Comparison of ENCODE assay signal across 34 cellular contexts in the genomic region with DNA sequence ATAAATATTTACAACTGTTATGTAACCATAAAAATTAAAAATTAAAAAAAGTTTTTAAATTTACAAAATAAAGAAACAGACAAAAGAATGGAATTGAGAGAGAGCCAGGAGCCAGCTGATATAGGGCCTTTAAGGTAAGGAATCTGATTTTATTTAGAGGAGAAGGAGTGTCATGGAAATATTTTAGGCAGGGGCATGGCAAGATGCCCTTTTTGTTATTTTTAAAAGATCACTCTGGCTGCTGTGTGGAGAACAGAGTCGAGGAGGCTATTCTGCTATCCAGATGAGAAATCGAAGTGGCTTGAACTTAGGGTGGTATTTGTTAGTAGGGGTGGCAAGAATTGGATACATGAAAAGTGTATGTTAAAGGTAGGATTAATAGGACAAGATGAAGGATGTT.
"Had no signal": no experiment of that assay in that cellular context is flagged by ENCODE, and none has a peak within 500 bp of the region (broad histone marks: within the 10 kb centered on the region; RNA-seq: fewer than 3 reads in every experiment).

No MANE protein-coding gene starts in this region.

- H3K27me3 ChIP-seq: MG63 had no signal

- DNase-seq: Karpas-422, Kasumi-1, KG1, MG63, MM.1S, NCI-H1048, NCI-H1092, NCI-H1092 treated with DMSO at 0.1 percent for 48 hours, NCI-H1105, NCI-H1105 treated with DMSO at 0.1 percent for 48 hours, NCI-H1417, NCI-H1417 treated with DMSO at 0.1 percent for 48 hours, NCI-H1436, NCI-H1436 treated with DMSO at 0.1 percent for 48 hours, NCI-H146, NCI-H1694, NCI-H1694 treated with DMSO at 0.1 percent for 48 hours, NCI-H187, NCI-H187 treated with DMSO at 0.1 percent for 48 hours, NCI-H1930, NCI-H2029, NCI-H2029 treated with DMSO at 0.1 percent for 48 hours, NCI-H2081, NCI-H2081 treated with DMSO at 0.1 percent for 48 hours, NCI-H2107, NCI-H2171, NCI-H2171 treated with DMSO at 0.1 percent for 48 hours, NCI-H2227 treated with DMSO at 0.1 percent for 48 hours, NCI-H226, NCI-H345, NCI-H446, NCI-H446 treated with DMSO at 0.1 percent for 48 hours, NCI-H510A had no signal

- H3K27ac ChIP-seq: KMS-11 had no signal

- H3K36me3 ChIP-seq: MG63 had no signal

- H3K4me3 ChIP-seq: MG63 had no signal

- H3K9me3 ChIP-seq: MG63 had no signal
